In the genomic region with DNA sequence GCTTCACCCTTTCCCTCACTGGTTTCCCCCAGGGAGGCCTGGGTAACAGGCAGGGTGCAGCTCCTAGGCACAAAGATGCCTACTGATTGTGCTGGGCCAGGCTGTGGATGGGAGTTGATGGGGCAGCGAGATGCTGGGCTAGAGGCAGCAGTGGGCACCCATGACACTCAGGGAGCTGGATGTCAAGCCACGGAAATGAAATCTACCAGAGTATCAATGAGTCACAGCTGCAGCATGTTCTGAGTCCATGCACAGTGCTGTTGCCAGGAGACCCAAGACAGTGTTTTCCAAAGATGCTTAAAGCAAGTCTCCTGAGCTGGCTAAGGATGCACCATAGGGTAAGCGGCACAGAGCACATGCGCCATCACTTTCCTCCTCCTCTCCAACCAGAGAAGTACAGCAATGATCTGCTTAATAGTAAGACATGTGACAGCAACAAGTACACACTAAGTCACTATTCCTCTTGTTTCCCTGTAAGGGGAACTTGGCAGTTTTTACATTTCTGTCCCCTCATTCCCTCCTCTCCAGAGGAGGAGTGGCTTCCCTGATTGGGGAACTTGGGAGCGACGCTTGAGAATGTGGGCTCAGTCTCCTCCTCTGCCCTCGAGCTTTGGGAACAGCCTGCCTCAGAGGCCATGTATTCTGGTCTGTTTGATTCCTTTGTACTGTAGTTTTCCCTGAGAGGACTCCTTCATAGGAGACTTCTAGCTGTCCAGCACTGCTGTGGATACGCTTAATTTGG, we compare ENCODE assay signal across 10 cellular contexts. TPM values are rescaled to one million over a fixed set of nuclear protein-coding genes. Genes with fewer than 3 reads are reported as not detected.
DNase-seq lines count a peak whose midpoint lies in the region; ATAC-seq and TF ChIP-seq lines count a peak whose summit lies in the region.
"Had no signal": no experiment of that assay in that cellular context is flagged by ENCODE, and none has a peak within 500 bp of the region (broad histone marks: within the 10 kb centered on the region; RNA-seq: fewer than 3 reads in every experiment).

No MANE protein-coding gene starts in this region.

- peaks cover 20% of the 10 kb centered on the region for H3K4me1 ChIP-seq in upper lobe of right lung
- H3K4me1 ChIP-seq in right atrium auricular region: peaks cover 0 to 61% of the 10 kb centered on the region in 2 donors

- TF ChIP-seq CTCF in upper lobe of right lung (IDR thresholded peaks at IDR 0.05) (no peak), right atrium auricular region (IDR thresholded peaks at IDR 0.05) (no peak)

- H3K9me3 ChIP-seq in upper lobe of right lung (no peaks in the 10 kb centered on the region), right atrium auricular region (no peaks in the 10 kb centered on the region)
- H3K9me3 ChIP-seq: esophagus squamous epithelium had no signal

- H3K36me3 Mint-ChIP-seq in activated CD4-positive, alpha-beta T cell treated with anti-CD3 and anti-CD28 coated beads, Interleukin-2, amount 10 ng/mL, durations not matched to agents 7 days and 5 days (ENCODE audit: low read depth): peaks cover 9% of the 10 kb centered on the region

- H3K27ac ChIP-seq in upper lobe of right lung: no peak overlapping the region
- no peak overlapping the region for H3K27ac ChIP-seq in right atrium auricular region
- H3K27ac ChIP-seq: esophagus squamous epithelium, SK-N-MC had no signal

- no peaks in the 10 kb centered on the region for H3K27me3 Mint-ChIP-seq in activated CD4-positive, alpha-beta T cell treated with anti-CD3 and anti-CD28 coated beads, Interleukin-2, amount 10 ng/mL, durations not matched to agents 7 days and 5 days

- H3K27ac Mint-ChIP-seq in activated CD4-positive, alpha-beta T cell treated with anti-CD3 and anti-CD28 coated beads, Interleukin-2, amount 10 ng/mL, durations not matched to agents 7 days and 5 days: peak overlapping the region; percentile 94

- no peaks in the 10 kb centered on the region for H3K27me3 ChIP-seq in upper lobe of right lung
- H3K27me3 ChIP-seq in right atrium auricular region: no peaks in the 10 kb centered on the region
- H3K27me3 ChIP-seq: esophagus squamous epithelium had no signal

- H3K36me3 ChIP-seq in upper lobe of right lung (no peaks in the 10 kb centered on the region), right atrium auricular region (no peaks in the 10 kb centered on the region)
- H3K36me3 ChIP-seq: esophagus squamous epithelium had no signal

- peaks cover 8% of the 10 kb centered on the region for H3K9me3 Mint-ChIP-seq in activated CD4-positive, alpha-beta T cell treated with anti-CD3 and anti-CD28 coated beads, Interleukin-2, amount 10 ng/mL, durations not matched to agents 7 days and 5 days

- DNase-seq in activated CD4-positive, alpha-beta T cell treated with anti-CD3 and anti-CD28 coated beads, Interleukin-2, amount 10 ng/mL, durations not matched to agents 7 days and 5 days: no peak
- no peak for DNase-seq in activated CD4-positive, alpha-beta T cell treated with anti-CD3 and anti-CD28 coated beads for 48 hours
- DNase-seq in amniotic epithelial cell (ENCODE audit: low read depth) (peak; percentile 98), islet precursor cell (peak; percentile 69), upper lobe of right lung (no peak), NCI-H2171 (lab: John Stamatoyannopoulos, UW) (no peak), right atrium auricular region (ENCODE audit: low spot score) (no peak)
- no peak for DNase-seq in stimulated activated CD8-positive, alpha-beta memory T cell treated with anti-CD3 and anti-CD28 coated beads, Interleukin-4, amount 100 ng/mL, for 48 hours
- DNase-seq: esophagus squamous epithelium had no signal

- H3K4me3 ChIP-seq in upper lobe of right lung (no peak overlapping the region), right atrium auricular region (no peak overlapping the region)
- H3K4me3 ChIP-seq: esophagus squamous epithelium, SK-N-MC had no signal

- H3K4me3 Mint-ChIP-seq in activated CD4-positive, alpha-beta T cell treated with anti-CD3 and anti-CD28 coated beads, Interleukin-2, amount 10 ng/mL, durations not matched to agents 7 days and 5 days: no peak overlapping the region

- peak; percentile 23 for ATAC-seq in upper lobe of right lung

- intact Hi-C loops in upper lobe of right lung (cut with DNase I): no loop called here

- POLR2A ChIA-PET in activated CD4-positive, alpha-beta T cell treated with anti-CD3 and anti-CD28 coated beads, Interleukin-2, amount 10 ng/mL, durations not matched to agents 7 days and 5 days (lab: Charles Lee): no interaction called here

- peaks cover 38% of the 10 kb centered on the region for H3K4me1 Mint-ChIP-seq in activated CD4-positive, alpha-beta T cell treated with anti-CD3 and anti-CD28 coated beads, Interleukin-2, amount 10 ng/mL, durations not matched to agents 7 days and 5 days

- CTCF ChIA-PET in activated CD4-positive, alpha-beta T cell treated with anti-CD3 and anti-CD28 coated beads, Interleukin-2, amount 10 ng/mL, durations not matched to agents 7 days and 5 days (lab: Charles Lee): interaction anchor here (0.9 to 3.1 kb wide), 3 partner anchors 8 to 33 kb away, joined by 3 to 12 read pairs (median 3); no protein-coding TSS in a partner anchor

RNA-seq across cellular contexts. Expression of a gene that starts 57.2 kb away (rescaled TPM):
- total RNA-seq in activated CD4-positive, alpha-beta T cell treated with anti-CD3 and anti-CD28 coated beads, Interleukin-2, amount 10 ng/mL, durations not matched to agents 7 days and 5 days: 10 to 100 TPM; 28.2 to 39.8 TPM
- total RNA-seq in upper lobe of right lung (71.1 TPM), right atrium auricular region (100 to 1,000 TPM in 1 of 2 donors, 10 to 100 TPM in 1; 38.5 to 105 TPM)

Comparison
In these comparisons a context has a peak if more than half of its experiments do, and no peak if none do; other contexts are left out.
1. DNase-seq: peak in amniotic epithelial cell (single experiment) and islet precursor cell (single experiment); none in activated CD4-positive, alpha-beta T cell treated with anti-CD3 and anti-CD28 coated beads, Interleukin-2, amount 10 ng/mL, durations not matched to agents 7 days and 5 days (single experiment), activated CD4-positive, alpha-beta T cell treated with anti-CD3 and anti-CD28 coated beads for 48 hours (single experiment), upper lobe of right lung (single experiment), NCI-H2171 (single experiment), right atrium auricular region (single experiment) and stimulated activated CD8-positive, alpha-beta memory T cell treated with anti-CD3 and anti-CD28 coated beads, Interleukin-4, amount 100 ng/mL, for 48 hours (single experiment).